9 cellular contexts compared by ENCODE assay signal in the genomic region with DNA sequence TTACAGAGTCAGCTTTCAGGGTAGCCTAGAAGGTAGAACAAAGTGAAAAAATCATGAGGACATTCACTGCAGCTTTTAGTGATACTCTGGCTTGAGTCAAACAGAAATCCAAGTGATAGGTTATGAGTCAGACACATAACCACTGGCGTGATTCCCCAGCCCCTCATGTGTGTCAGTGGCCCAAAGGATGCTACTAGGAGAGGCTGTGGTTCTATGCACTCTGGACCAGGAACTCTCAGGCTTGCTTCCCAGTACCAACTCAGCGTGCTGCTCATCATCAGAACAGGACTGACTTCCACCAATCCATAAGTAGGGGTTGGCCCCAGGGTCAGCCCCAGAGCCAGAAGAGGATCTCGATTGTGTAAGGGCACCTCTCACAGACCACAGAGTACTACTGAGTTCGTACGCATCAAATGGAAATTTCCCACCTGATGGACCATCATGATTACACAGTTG.
DNase-seq lines count a peak whose midpoint lies in the region; ATAC-seq and TF ChIP-seq lines count a peak whose summit lies in the region.
"Had no signal": no experiment of that assay in that cellular context is flagged by ENCODE, and none has a peak within 500 bp of the region (broad histone marks: within the 10 kb centered on the region; RNA-seq: fewer than 3 reads in every experiment).

No MANE protein-coding gene starts in this region.

- peak in 1 of 2 donors; percentile 16 for DNase-seq in foreskin keratinocyte
- DNase-seq in omental fat pad (ENCODE audit: low spot score): no peak
- DNase-seq in DMS79 (lab: John Stamatoyannopoulos, UW): no peak
- DNase-seq in effector CD8-positive, alpha-beta T cell (lab: John Stamatoyannopoulos, UW): no peak
- DNase-seq in smooth muscle cell (lab: John Stamatoyannopoulos, UW; ENCODE audit: unreplicated experiment): no peak

- no peak overlapping the region for H3K27ac ChIP-seq in foreskin keratinocyte
- H3K27ac ChIP-seq in smooth muscle cell (ENCODE audit: low read depth): no peak overlapping the region
- H3K27ac ChIP-seq: vagina had no signal

- TF ChIP-seq POLR2A in GM18505 (IDR thresholded peaks at IDR 0.05; ENCODE audit: borderline replicate concordance, extremely low read depth, insufficient read depth, insufficient read length): no peak

- H3K79me2 ChIP-seq in smooth muscle cell (ENCODE audit: low read depth): no peaks in the 10 kb centered on the region

- no peaks in the 10 kb centered on the region for H3K4me1 ChIP-seq in foreskin keratinocyte
- H3K4me1 ChIP-seq in smooth muscle cell (ENCODE audit: low read depth): no peaks in the 10 kb centered on the region
- H3K4me1 ChIP-seq: vagina had no signal

- H2AFZ ChIP-seq in smooth muscle cell (ENCODE audit: low read depth): no peak overlapping the region

- no peaks in the 10 kb centered on the region for H4K20me1 ChIP-seq in smooth muscle cell (ENCODE audit: low read depth)

- no peak overlapping the region for H3K9ac ChIP-seq in smooth muscle cell (ENCODE audit: low read depth)

- H3K9me3 ChIP-seq in smooth muscle cell (replicated peaks; ENCODE audit: low read depth): no peaks in the 10 kb centered on the region
- H3K9me3 ChIP-seq: vagina had no signal

- no peaks in the 10 kb centered on the region for H3K36me3 ChIP-seq in smooth muscle cell (ENCODE audit: low read depth)
- H3K36me3 ChIP-seq: vagina had no signal

- peak; percentile 59 for ATAC-seq in GM18505 (IDR thresholded peaks at IDR 0.05; ENCODE audit: unreplicated experiment)
- peak; percentile 53 for ATAC-seq in GM21528 (IDR thresholded peaks at IDR 0.05; ENCODE audit: low FRiP score, unreplicated experiment)
- peak; percentile 64 for ATAC-seq in HG03565 (IDR thresholded peaks at IDR 0.05; ENCODE audit: unreplicated experiment)
- ATAC-seq in foreskin keratinocyte: peak; percentile 51
- ATAC-seq in omental fat pad (ENCODE audit: low FRiP score): no peak

- H3K27me3 ChIP-seq in foreskin keratinocyte (peaks cover 17% of the 10 kb centered on the region), smooth muscle cell (ENCODE audit: low read depth) (peaks cover 12% of the 10 kb centered on the region)
- H3K27me3 ChIP-seq: vagina had no signal

- H3K4me3 ChIP-seq in smooth muscle cell: no peak overlapping the region
- H3K4me3 ChIP-seq: vagina had no signal

- no peaks in the 10 kb centered on the region for H3F3A ChIP-seq in smooth muscle cell (ENCODE audit: low read depth)

- TF ChIP-seq CTCF in foreskin keratinocyte (conservative IDR thresholded peaks at IDR 0.05) (no peak), omental fat pad (IDR thresholded peaks at IDR 0.05) (no peak), smooth muscle cell (IDR thresholded peaks at IDR 0.05; ENCODE audit: borderline replicate concordance, insufficient read depth, poor library complexity, severe bottlenecking) (no peak)

- 76% methylated on average over 5 of the region's 5 CpGs for WGBS in smooth muscle cell (ENCODE audit: low lambda C conversion rate)

- no peak overlapping the region for H3K4me2 ChIP-seq in smooth muscle cell
